ENCODE assay signal across 27 cellular contexts in genomic region chr2:181440336-181440735, GRCh38.
"Had no signal": no experiment of that assay in that cellular context is flagged by ENCODE, and none has a peak within 500 bp of the region (broad histone marks: within the 10 kb centered on the region; RNA-seq: fewer than 3 reads in every experiment).

No MANE protein-coding gene starts in this region.

- H3K4me3 ChIP-seq: left lung, lower lobe of right lung, neural progenitor cell, ovary, right atrium auricular region, right lobe of liver, smooth muscle cell, thyroid gland, transverse colon, upper lobe of left lung, vagina had no signal

- H3K4me1 ChIP-seq: left lung, lower lobe of right lung, right atrium auricular region, right lobe of liver, thyroid gland, upper lobe of left lung, vagina had no signal

- H3K4me2 ChIP-seq: neural progenitor cell, smooth muscle cell had no signal

- H3K36me3 Mint-ChIP-seq: naive B cell; natural killer cell; neural progenitor cell; stimulated activated memory B cell treated with anti-CD40 and anti-IgM and Interleukin-4, amounts not matched to agents 10 μg/mL and 1 μg/mL and 100 μg/mL, for 72 hours had no signal

- H3K4me1 Mint-ChIP-seq: nephron progenitor cell had no signal

- H2AFZ ChIP-seq: neural progenitor cell had no signal

- ATAC-seq: left cardiac atrium; left lung; lower lobe of right lung; natural killer cell; right lobe of liver; stimulated activated memory B cell treated with anti-CD40 and anti-IgM and Interleukin-4, amounts not matched to agents 10 μg/mL and 1 μg/mL and 100 μg/mL, for 72 hours; stimulated activated naive CD8-positive, alpha-beta T cell treated with anti-CD3 and anti-CD28 coated beads, Interleukin-15, amount 100 ng/mL, for 72 hours had no signal

- H3K27ac ChIP-seq: left lung, lower lobe of right lung, neural progenitor cell, ovary, right atrium auricular region, right lobe of liver, thyroid gland, upper lobe of left lung, vagina had no signal

- H3K36me3 ChIP-seq: left lung, lower lobe of right lung, neural progenitor cell, ovary, right atrium auricular region, right lobe of liver, thyroid gland, transverse colon, upper lobe of left lung, vagina had no signal

- H3K27me3 ChIP-seq: left lung, neural progenitor cell, ovary, right atrium auricular region, right lobe of liver, thyroid gland, transverse colon, upper lobe of left lung, vagina had no signal

- H3K9ac ChIP-seq: neural progenitor cell had no signal

- H3K9me3 ChIP-seq: left lung, lower lobe of right lung, ovary, right atrium auricular region, right lobe of liver, thyroid gland, transverse colon, upper lobe of left lung, vagina had no signal

- DNase-seq: kidney glomerular epithelial cell; left cardiac atrium; left lung; lower lobe of right lung; mammary epithelial cell; mesenchymal stem cell; naive B cell; natural killer cell; nephron progenitor cell; ovary; right lobe of liver; stimulated activated CD4-positive, alpha-beta T cell treated with anti-CD3 and anti-CD28 coated beads, Interleukin-1b, Interleukin-23, amount 100 ng/mL, for 48 hours; stimulated activated CD4-positive, alpha-beta T cell treated with anti-CD3 and anti-CD28 coated beads, Interleukin-2, amount 100 ng/mL, for 48 hours; stimulated activated CD4-positive, alpha-beta T cell treated with anti-CD3 and anti-CD28 coated beads, Interleukin-4, amount 100 ng/mL, for 4 hours; stimulated activated CD8-positive, alpha-beta memory T cell treated with anti-CD3 and anti-CD28 coated beads, Interleukin-4, amount 100 ng/mL, for 48 hours; stimulated activated naive CD4-positive, alpha-beta T cell treated with Interleukin-2 at 50 U/mL for 16 hours; stimulated activated naive CD8-positive, alpha-beta T cell treated with anti-CD3 and anti-CD28 coated beads, Interleukin-15, amount 100 ng/mL, for 72 hours; substantia nigra; thyroid gland; transverse colon; upper lobe of left lung had no signal

- H3K9me3 Mint-ChIP-seq: naive B cell; natural killer cell; neural progenitor cell; stimulated activated memory B cell treated with anti-CD40 and anti-IgM and Interleukin-4, amounts not matched to agents 10 μg/mL and 1 μg/mL and 100 μg/mL, for 72 hours; stimulated activated naive CD8-positive, alpha-beta T cell treated with anti-CD3 and anti-CD28 coated beads, Interleukin-15, amount 100 ng/mL, for 72 hours had no signal

- H3K27ac Mint-ChIP-seq: natural killer cell; nephron progenitor cell; neural progenitor cell; progenitor cell of endocrine pancreas; stimulated activated naive CD8-positive, alpha-beta T cell treated with anti-CD3 and anti-CD28 coated beads, Interleukin-15, amount 100 ng/mL, for 72 hours had no signal

- H3K27me3 Mint-ChIP-seq: naive B cell; stimulated activated memory B cell treated with anti-CD40 and anti-IgM and Interleukin-4, amounts not matched to agents 10 μg/mL and 1 μg/mL and 100 μg/mL, for 72 hours; stimulated activated naive CD8-positive, alpha-beta T cell treated with anti-CD3 and anti-CD28 coated beads, Interleukin-15, amount 100 ng/mL, for 72 hours had no signal

- H3K4me3 Mint-ChIP-seq: naive B cell; natural killer cell; nephron progenitor cell; neural progenitor cell; stimulated activated memory B cell treated with anti-CD40 and anti-IgM and Interleukin-4, amounts not matched to agents 10 μg/mL and 1 μg/mL and 100 μg/mL, for 72 hours; stimulated activated naive CD8-positive, alpha-beta T cell treated with anti-CD3 and anti-CD28 coated beads, Interleukin-15, amount 100 ng/mL, for 72 hours had no signal
